Comparison of ENCODE assay signal across 1 cellular context in the genomic region with DNA sequence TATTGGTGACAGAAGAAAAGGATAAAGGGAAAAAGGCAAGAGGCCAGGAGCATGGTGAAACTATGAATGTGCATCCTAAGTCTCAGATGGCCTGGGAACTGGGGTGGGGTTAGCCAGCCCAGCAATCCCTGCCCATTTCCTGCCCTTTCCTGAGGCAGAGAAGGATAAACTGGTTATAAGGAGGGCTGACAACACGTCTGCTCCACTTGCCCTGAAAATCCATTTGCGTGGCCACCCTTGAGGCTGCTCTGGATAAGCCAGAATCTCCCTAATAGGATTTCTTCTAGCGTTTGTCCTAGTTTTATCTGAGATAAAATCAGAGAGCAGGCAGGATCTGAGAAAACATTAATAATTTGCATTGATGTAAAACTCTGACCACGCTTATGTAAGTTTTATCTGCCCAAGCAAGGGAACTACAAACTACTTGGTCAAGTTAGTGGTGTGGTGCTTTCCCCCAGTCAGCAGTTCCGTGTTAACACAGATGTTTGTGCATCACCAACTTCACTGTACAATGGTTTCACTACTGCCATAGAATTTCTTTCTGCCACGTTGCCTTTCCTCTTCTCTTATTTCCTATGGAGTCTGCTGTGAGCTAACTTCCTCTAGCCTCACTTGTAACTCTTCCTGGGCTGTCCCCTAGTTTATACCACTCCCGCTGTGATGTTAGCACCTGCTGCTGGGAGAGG.
A peak's percentile ranks its signal among the peaks of the same experiment; 100 is the strongest.
TF ChIP-seq lines count a peak whose summit lies in the region.

No MANE protein-coding gene starts in this region.

TF ChIP-seq in GM12878, 131 proteins besides CTCF, POLR2A, EP300 and RAD21 (continued from another document and continues in another):
- TF ChIP-seq PRDM15 (CRISPR knock-in tag; IDR thresholded peaks at IDR 0.05), result no peak
- no peak for TF ChIP-seq RFX5 (IDR thresholded peaks at IDR 0.05; ENCODE audit: low read depth, low read length)
- TF ChIP-seq, protein P1, sequence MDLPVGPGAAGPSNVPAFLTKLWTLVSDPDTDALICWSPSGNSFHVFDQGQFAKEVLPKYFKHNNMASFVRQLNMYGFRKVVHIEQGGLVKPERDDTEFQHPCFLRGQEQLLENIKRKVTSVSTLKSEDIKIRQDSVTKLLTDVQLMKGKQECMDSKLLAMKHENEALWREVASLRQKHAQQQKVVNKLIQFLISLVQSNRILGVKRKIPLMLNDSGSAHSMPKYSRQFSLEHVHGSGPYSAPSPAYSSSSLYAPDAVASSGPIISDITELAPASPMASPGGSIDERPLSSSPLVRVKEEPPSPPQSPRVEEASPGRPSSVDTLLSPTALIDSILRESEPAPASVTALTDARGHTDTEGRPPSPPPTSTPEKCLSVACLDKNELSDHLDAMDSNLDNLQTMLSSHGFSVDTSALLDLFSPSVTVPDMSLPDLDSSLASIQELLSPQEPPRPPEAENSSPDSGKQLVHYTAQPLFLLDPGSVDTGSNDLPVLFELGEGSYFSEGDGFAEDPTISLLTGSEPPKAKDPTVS (IDR thresholded peaks at IDR 0.05; ENCODE audit: low read depth, low read length), result no peak
- no peak for TF ChIP-seq KDM1A (IDR thresholded peaks at IDR 0.05; ENCODE audit: borderline replicate concordance)
- TF ChIP-seq CBX3 (IDR thresholded peaks at IDR 0.05; ENCODE audit: borderline replicate concordance, low read depth), result no peak
- no peak for TF ChIP-seq PBX3 (IDR thresholded peaks at IDR 0.05; ENCODE audit: insufficient replicate concordance, low read depth, low read length)
- TF ChIP-seq USF1 (IDR thresholded peaks at IDR 0.05; ENCODE audit: borderline replicate concordance, extremely low read length, insufficient read depth, low read depth, low read length), result no peak
- TF ChIP-seq YBX1 (IDR thresholded peaks at IDR 0.05), result no peak
- peak; percentile 52 for TF ChIP-seq SPI1 (IDR thresholded peaks at IDR 0.05; ENCODE audit: borderline replicate concordance, insufficient read depth, low read depth, low read length)
- TF ChIP-seq BCL3 (IDR thresholded peaks at IDR 0.05; ENCODE audit: borderline replicate concordance, insufficient read depth, low read depth, low read length, poor library complexity, severe bottlenecking), result no peak
- TF ChIP-seq SUPT20H (IDR thresholded peaks at IDR 0.05; ENCODE audit: borderline replicate concordance, control insufficient read depth, low read depth, low read length), result no peak
- no peak for TF ChIP-seq TCF12 (IDR thresholded peaks at IDR 0.05; ENCODE audit: low read depth, low read length)
- TF ChIP-seq, protein P2, sequence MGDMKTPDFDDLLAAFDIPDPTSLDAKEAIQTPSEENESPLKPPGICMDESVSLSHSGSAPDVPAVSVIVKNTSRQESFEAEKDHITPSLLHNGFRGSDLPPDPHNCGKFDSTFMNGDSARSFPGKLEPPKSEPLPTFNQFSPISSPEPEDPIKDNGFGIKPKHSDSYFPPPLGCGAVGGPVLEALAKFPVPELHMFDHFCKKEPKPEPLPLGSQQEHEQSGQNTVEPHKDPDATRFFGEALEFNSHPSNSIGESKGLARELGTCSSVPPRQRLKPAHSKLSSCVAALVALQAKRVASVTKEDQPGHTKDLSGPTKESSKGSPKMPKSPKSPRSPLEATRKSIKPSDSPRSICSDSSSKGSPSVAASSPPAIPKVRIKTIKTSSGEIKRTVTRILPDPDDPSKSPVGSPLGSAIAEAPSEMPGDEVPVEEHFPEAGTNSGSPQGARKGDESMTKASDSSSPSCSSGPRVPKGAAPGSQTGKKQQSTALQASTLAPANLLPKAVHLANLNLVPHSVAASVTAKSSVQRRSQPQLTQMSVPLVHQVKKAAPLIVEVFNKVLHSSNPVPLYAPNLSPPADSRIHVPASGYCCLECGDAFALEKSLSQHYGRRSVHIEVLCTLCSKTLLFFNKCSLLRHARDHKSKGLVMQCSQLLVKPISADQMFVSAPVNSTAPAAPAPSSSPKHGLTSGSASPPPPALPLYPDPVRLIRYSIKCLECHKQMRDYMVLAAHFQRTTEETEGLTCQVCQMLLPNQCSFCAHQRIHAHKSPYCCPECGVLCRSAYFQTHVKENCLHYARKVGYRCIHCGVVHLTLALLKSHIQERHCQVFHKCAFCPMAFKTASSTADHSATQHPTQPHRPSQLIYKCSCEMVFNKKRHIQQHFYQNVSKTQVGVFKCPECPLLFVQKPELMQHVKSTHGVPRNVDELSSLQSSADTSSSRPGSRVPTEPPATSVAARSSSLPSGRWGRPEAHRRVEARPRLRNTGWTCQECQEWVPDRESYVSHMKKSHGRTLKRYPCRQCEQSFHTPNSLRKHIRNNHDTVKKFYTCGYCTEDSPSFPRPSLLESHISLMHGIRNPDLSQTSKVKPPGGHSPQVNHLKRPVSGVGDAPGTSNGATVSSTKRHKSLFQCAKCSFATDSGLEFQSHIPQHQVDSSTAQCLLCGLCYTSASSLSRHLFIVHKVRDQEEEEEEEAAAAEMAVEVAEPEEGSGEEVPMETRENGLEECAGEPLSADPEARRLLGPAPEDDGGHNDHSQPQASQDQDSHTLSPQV (IDR thresholded peaks at IDR 0.05), result peak; percentile 72; the same call in 1 of the 2 replicates
- TF ChIP-seq ATF7 (IDR thresholded peaks at IDR 0.05; ENCODE audit: low read depth), result peak; percentile 40; the same call in 1 of the 2 replicates
- no peak for TF ChIP-seq CBX5 (IDR thresholded peaks at IDR 0.05; ENCODE audit: low read depth)
- TF ChIP-seq YY1 (IDR thresholded peaks at IDR 0.05; ENCODE audit: low read depth, low read length), result no peak
- TF ChIP-seq KLF5 (IDR thresholded peaks at IDR 0.05; ENCODE audit: partially characterized antibody), result no peak
- TF ChIP-seq BMI1 (IDR thresholded peaks at IDR 0.05; ENCODE audit: borderline replicate concordance), result no peak
- no peak for TF ChIP-seq PML (IDR thresholded peaks at IDR 0.05; ENCODE audit: low read length)
- TF ChIP-seq SMAD5 (IDR thresholded peaks at IDR 0.05; ENCODE audit: low read depth), result no peak
- no peak for TF ChIP-seq RCOR1 (conservative IDR thresholded peaks at IDR 0.05; ENCODE audit: low read depth, low read length)
- TF ChIP-seq PAX8 (IDR thresholded peaks at IDR 0.05), result no peak
- TF ChIP-seq MTA3 (IDR thresholded peaks at IDR 0.05; ENCODE audit: borderline replicate concordance, low read length), result no peak
- no peak for TF ChIP-seq SUZ12 (IDR thresholded peaks at IDR 0.05; ENCODE audit: unreplicated experiment)
- no peak for TF ChIP-seq USF2 (IDR thresholded peaks at IDR 0.05; ENCODE audit: borderline replicate concordance, low read depth, low read length)
- TF ChIP-seq E2F8 (IDR thresholded peaks at IDR 0.05; ENCODE audit: low read depth, partially characterized antibody), result no peak
- TF ChIP-seq TCF7 (IDR thresholded peaks at IDR 0.05; ENCODE audit: borderline replicate concordance), result no peak
- TF ChIP-seq, protein P3, sequence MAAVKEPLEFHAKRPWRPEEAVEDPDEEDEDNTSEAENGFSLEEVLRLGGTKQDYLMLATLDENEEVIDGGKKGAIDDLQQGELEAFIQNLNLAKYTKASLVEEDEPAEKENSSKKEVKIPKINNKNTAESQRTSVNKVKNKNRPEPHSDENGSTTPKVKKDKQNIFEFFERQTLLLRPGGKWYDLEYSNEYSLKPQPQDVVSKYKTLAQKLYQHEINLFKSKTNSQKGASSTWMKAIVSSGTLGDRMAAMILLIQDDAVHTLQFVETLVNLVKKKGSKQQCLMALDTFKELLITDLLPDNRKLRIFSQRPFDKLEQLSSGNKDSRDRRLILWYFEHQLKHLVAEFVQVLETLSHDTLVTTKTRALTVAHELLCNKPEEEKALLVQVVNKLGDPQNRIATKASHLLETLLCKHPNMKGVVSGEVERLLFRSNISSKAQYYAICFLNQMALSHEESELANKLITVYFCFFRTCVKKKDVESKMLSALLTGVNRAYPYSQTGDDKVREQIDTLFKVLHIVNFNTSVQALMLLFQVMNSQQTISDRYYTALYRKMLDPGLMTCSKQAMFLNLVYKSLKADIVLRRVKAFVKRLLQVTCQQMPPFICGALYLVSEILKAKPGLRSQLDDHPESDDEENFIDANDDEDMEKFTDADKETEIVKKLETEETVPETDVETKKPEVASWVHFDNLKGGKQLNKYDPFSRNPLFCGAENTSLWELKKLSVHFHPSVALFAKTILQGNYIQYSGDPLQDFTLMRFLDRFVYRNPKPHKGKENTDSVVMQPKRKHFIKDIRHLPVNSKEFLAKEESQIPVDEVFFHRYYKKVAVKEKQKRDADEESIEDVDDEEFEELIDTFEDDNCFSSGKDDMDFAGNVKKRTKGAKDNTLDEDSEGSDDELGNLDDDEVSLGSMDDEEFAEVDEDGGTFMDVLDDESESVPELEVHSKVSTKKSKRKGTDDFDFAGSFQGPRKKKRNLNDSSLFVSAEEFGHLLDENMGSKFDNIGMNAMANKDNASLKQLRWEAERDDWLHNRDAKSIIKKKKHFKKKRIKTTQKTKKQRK (IDR thresholded peaks at IDR 0.05; ENCODE audit: low read depth, low read length), result no peak
- TF ChIP-seq JUND (IDR thresholded peaks at IDR 0.05; ENCODE audit: low read depth, low read length), result no peak
